In genomic region chr11:12075822-12076821, GRCh38 we compare ENCODE assay signal across 10 cellular contexts. TPM values are rescaled to one million over a fixed set of nuclear protein-coding genes. Genes with fewer than 3 reads are reported as not detected.
DNase-seq lines count a peak whose midpoint lies in the region; ATAC-seq and TF ChIP-seq lines count a peak whose summit lies in the region.
"Had no signal": no experiment of that assay in that cellular context is flagged by ENCODE, and none has a peak within 500 bp of the region (broad histone marks: within the 10 kb centered on the region; RNA-seq: fewer than 3 reads in every experiment).

No MANE protein-coding gene starts in this region.

- CTCF ChIA-PET in activated CD4-positive, alpha-beta memory T cell treated with anti-CD3 and anti-CD28 coated beads, Interleukin-2, amount 10 ng/mL, durations not matched to agents 7 days and 5 days (lab: Charles Lee) = no interaction called here

- no peaks in the 10 kb centered on the region for H3K9me2 ChIP-seq in MM.1S (replicated peaks; ENCODE audit: insufficient read depth, low read length)

- H3F3A ChIP-seq in MM.1S (ENCODE audit: insufficient read depth, low read length) = no peaks in the 10 kb centered on the region

- H3K4me1 Mint-ChIP-seq in CD14-positive monocyte = peaks cover 11% of the 10 kb centered on the region
- peaks cover 5% of the 10 kb centered on the region for H3K4me1 Mint-ChIP-seq in activated CD4-positive, alpha-beta memory T cell treated with anti-CD3 and anti-CD28 coated beads, Interleukin-2, amount 10 ng/mL, durations not matched to agents 7 days and 5 days

- ATAC-seq in gastrocnemius medialis (peak; percentile 86 to 91), HG02588 (IDR thresholded peaks at IDR 0.05; ENCODE audit: unreplicated experiment) (no peak)
- ATAC-seq: HCT116 had no signal

- H3K27ac ChIP-seq in gastrocnemius medialis (peak overlapping the region; percentile 50 to 79 (median 72)), MM.1S (ENCODE audit: low read length) (no peak overlapping the region)
- H3K27ac ChIP-seq: cardiac muscle cell had no signal

- no peaks in the 10 kb centered on the region for H4K20me1 ChIP-seq in MM.1S (ENCODE audit: insufficient read depth, low read length)

- H3K79me2 ChIP-seq in MM.1S (ENCODE audit: low read length) = no peaks in the 10 kb centered on the region

- peak; percentile 32 to 58 for TF ChIP-seq POLR2A in gastrocnemius medialis (IDR thresholded peaks at IDR 0.05)

- no peak overlapping the region for H3K4me2 ChIP-seq in MM.1S (ENCODE audit: low read depth, low read length)

- in situ Hi-C loops in gastrocnemius medialis (cut with MboI; ENCODE audit: low sequenced_read_pairs in 4 of 4) = no loop called here

- H2AFZ ChIP-seq in MM.1S (ENCODE audit: low read length) = no peak overlapping the region

- H3K36me3 ChIP-seq in adipocyte (ENCODE audit: control insufficient read depth, insufficient read depth, low read length, severe bottlenecking) = no peaks in the 10 kb centered on the region
- H3K36me3 ChIP-seq in gastrocnemius medialis = no peaks in the 10 kb centered on the region
- H3K36me3 ChIP-seq in MM.1S (replicated peaks; ENCODE audit: insufficient read depth, low read length) = no peaks in the 10 kb centered on the region
- H3K36me3 ChIP-seq: cardiac muscle cell had no signal

- TF ChIP-seq CTCF in foreskin fibroblast (IDR thresholded peaks at IDR 0.05; ENCODE audit: low read depth, low read length) = no peak
- no peak for TF ChIP-seq CTCF in gastrocnemius medialis (IDR thresholded peaks at IDR 0.05 in 4 of 5, conservative IDR thresholded peaks at IDR 0.05 in 1 of 5)
- no peak for TF ChIP-seq CTCF in CD14-positive monocyte (IDR thresholded peaks at IDR 0.05)
- no peak for TF ChIP-seq CTCF in MM.1S (IDR thresholded peaks at IDR 0.05; ENCODE audit: low read length)

- intact Hi-C loops in gastrocnemius medialis (cut with DNase I; ENCODE audit: low total_unique reads) (loop anchor here (10.0 kb wide), 1 partner anchor 599 kb away; the partner anchor contains the start of gene TEAD1), CD14-positive monocyte (cut with micrococcal nuclease) (no loop called here)

- no peaks in the 10 kb centered on the region for H3K36me3 Mint-ChIP-seq in CD14-positive monocyte
- no peaks in the 10 kb centered on the region for H3K36me3 Mint-ChIP-seq in activated CD4-positive, alpha-beta memory T cell treated with anti-CD3 and anti-CD28 coated beads, Interleukin-2, amount 10 ng/mL, durations not matched to agents 7 days and 5 days (ENCODE audit: low read depth)

- peaks cover 49% of the 10 kb centered on the region for H3K4me1 ChIP-seq in adipocyte (ENCODE audit: control insufficient read depth, insufficient read depth, low read length)
- peaks cover 23 to 27% of the 10 kb centered on the region in 2 donors for H3K4me1 ChIP-seq in gastrocnemius medialis
- H3K4me1 ChIP-seq in MM.1S (ENCODE audit: low read length) = no peaks in the 10 kb centered on the region

- H3K4me3 ChIP-seq in adipocyte (ENCODE audit: low read length) = peak overlapping the region; percentile 51
- no peak overlapping the region for H3K4me3 ChIP-seq in foreskin fibroblast (ENCODE audit: low read depth in 1 of 2, low read length in 2 of 2)
- H3K4me3 ChIP-seq in gastrocnemius medialis = peak overlapping the region in 1 of 4 donors; percentile 4
- no peak overlapping the region for H3K4me3 ChIP-seq in MM.1S (ENCODE audit: low read length)
- H3K4me3 ChIP-seq: cardiac muscle cell had no signal

- peak; percentile 100 for DNase-seq in GM04503 (ENCODE audit: low read depth)
- peak; percentile 92 for DNase-seq in adipocyte (ENCODE audit: low read depth)
- peak; percentile 98 to 99 for DNase-seq in foreskin fibroblast
- DNase-seq in gastrocnemius medialis = peak; percentile 61 to 75
- no peak for DNase-seq in CD14-positive monocyte (ENCODE audit: low spot score)
- DNase-seq in activated CD4-positive, alpha-beta memory T cell treated with anti-CD3 and anti-CD28 coated beads, Interleukin-2, amount 10 ng/mL, durations not matched to agents 7 days and 5 days = no peak
- DNase-seq in MM.1S = no peak

- H3K9ac ChIP-seq in adipocyte (ENCODE audit: low read length) (peak overlapping the region; percentile 73), MM.1S (ENCODE audit: low read length) (no peak overlapping the region)

- no peak overlapping the region for H3K4me3 Mint-ChIP-seq in CD14-positive monocyte
- no peak overlapping the region for H3K4me3 Mint-ChIP-seq in activated CD4-positive, alpha-beta memory T cell treated with anti-CD3 and anti-CD28 coated beads, Interleukin-2, amount 10 ng/mL, durations not matched to agents 7 days and 5 days

- peaks cover 0 to 3% (median 0%) of the 10 kb centered on the region in 7 donors for H3K9me3 Mint-ChIP-seq in CD14-positive monocyte
- H3K9me3 Mint-ChIP-seq in activated CD4-positive, alpha-beta memory T cell treated with anti-CD3 and anti-CD28 coated beads, Interleukin-2, amount 10 ng/mL, durations not matched to agents 7 days and 5 days = no peaks in the 10 kb centered on the region

- H3K27me3 Mint-ChIP-seq in CD14-positive monocyte (ENCODE audit: low read depth in 3 of 3) = peaks cover 2 to 10% (median 9%) of the 10 kb centered on the region in 3 donors
- H3K27me3 Mint-ChIP-seq in activated CD4-positive, alpha-beta memory T cell treated with anti-CD3 and anti-CD28 coated beads, Interleukin-2, amount 10 ng/mL, durations not matched to agents 7 days and 5 days = peaks cover 13% of the 10 kb centered on the region

- H3K27me3 ChIP-seq in adipocyte (replicated peaks; ENCODE audit: control insufficient read depth, insufficient read depth, low read length) (no peaks in the 10 kb centered on the region), gastrocnemius medialis (peaks cover 0 to 17% (median 0%) of the 10 kb centered on the region in 3 donors), MM.1S (replicated peaks; ENCODE audit: insufficient read depth, low read length) (no peaks in the 10 kb centered on the region)
- H3K27me3 ChIP-seq: cardiac muscle cell had no signal

- peaks cover 6% of the 10 kb centered on the region for H3K9me3 ChIP-seq in adipocyte (ENCODE audit: control insufficient read depth, low read length)
- no peaks in the 10 kb centered on the region for H3K9me3 ChIP-seq in gastrocnemius medialis
- H3K9me3 ChIP-seq in MM.1S (replicated peaks; ENCODE audit: insufficient read depth, low read length) = no peaks in the 10 kb centered on the region

- no peak overlapping the region for H3K27ac Mint-ChIP-seq in CD14-positive monocyte
- no peak overlapping the region for H3K27ac Mint-ChIP-seq in activated CD4-positive, alpha-beta memory T cell treated with anti-CD3 and anti-CD28 coated beads, Interleukin-2, amount 10 ng/mL, durations not matched to agents 7 days and 5 days

- POLR2A ChIA-PET in activated CD4-positive, alpha-beta memory T cell treated with anti-CD3 and anti-CD28 coated beads, Interleukin-2, amount 10 ng/mL, durations not matched to agents 7 days and 5 days (lab: Charles Lee) = interaction anchor here (2.0 kb wide), 1 partner anchor 11 kb away, joined by 10 read pairs; no protein-coding TSS in a partner anchor

RNA-seq across cellular contexts. Expression of gene MICAL2, which starts 34.3 kb away (rescaled TPM):
- 10 to 100 TPM; 24.7 to 53.7 (median 37.0) TPM for total RNA-seq in gastrocnemius medialis
- polyA plus RNA-seq in CD14-positive monocyte = 10 to 100 TPM; 39.8 to 72.5 TPM
- total RNA-seq in activated CD4-positive, alpha-beta memory T cell treated with anti-CD3 and anti-CD28 coated beads, Interleukin-2, amount 10 ng/mL, durations not matched to agents 7 days and 5 days = 100 to 1,000 TPM; 135 to 143 TPM

Comparison
In these comparisons a context has a peak if more than half of its experiments do, and no peak if none do; other contexts are left out.
1. DNase-seq: peak in GM04503 (single experiment), adipocyte (single experiment), foreskin fibroblast (2 of 2) and gastrocnemius medialis (2 of 2); none in CD14-positive monocyte (single experiment), activated CD4-positive, alpha-beta memory T cell treated with anti-CD3 and anti-CD28 coated beads, Interleukin-2, amount 10 ng/mL, durations not matched to agents 7 days and 5 days (single experiment) and MM.1S (single experiment).